18 cellular contexts compared by ENCODE assay signal in genomic region chr21:14943636-14944035, GRCh38.
A peak's percentile ranks its signal among the peaks of the same experiment; 100 is the strongest.
DNase-seq lines count a peak whose midpoint lies in the region; ATAC-seq lines count a peak whose summit lies in the region.
"Had no signal": no experiment of that assay in that cellular context is flagged by ENCODE, and none has a peak within 500 bp of the region (broad histone marks: within the 10 kb centered on the region; RNA-seq: fewer than 3 reads in every experiment).

No MANE protein-coding gene starts in this region.

- H3K9me3 Mint-ChIP-seq in activated naive CD8-positive, alpha-beta T cell treated with anti-CD3 and anti-CD28 coated beads, Interleukin-2, amount 50 U/mL, for 24 hours: peaks cover 14% of the 10 kb centered on the region
- H3K9me3 Mint-ChIP-seq: CD8-positive, alpha-beta T cell had no signal

- DNase-seq in NCI-H510A treated with DMSO at 0.1 percent for 48 hours (lab: John Stamatoyannopoulos, UW) (peak; percentile 16), NCI-H510A (lab: John Stamatoyannopoulos, UW) (no peak), NCI-H748 (lab: John Stamatoyannopoulos, UW; ENCODE audit: unreplicated experiment) (peak; percentile 58), kidney tubule cell (ENCODE audit: low spot score) (peak; percentile 60), renal cortical epithelial cell (ENCODE audit: low read depth) (peak; percentile 81), amygdala (lab: John Stamatoyannopoulos, UW) (no peak)
- DNase-seq in activated naive CD8-positive, alpha-beta T cell treated with anti-CD3 and anti-CD28 coated beads, Interleukin-2, amount 50 U/mL, for 24 hours: no peak
- DNase-seq: AML-193; C1 segment of cervical spinal cord; CD8-positive, alpha-beta T cell; NCI-H1105 treated with DMSO at 0.1 percent for 48 hours; NCI-H226; NCI-H524 treated with DMSO at 0.1 percent for 48 hours; NK-92 treated with Interleukin-12 subunit alpha and Interleukin-12 subunit beta, amount 100 ng/mL, for 24 hours; SIG-M5; SK-N-SH had no signal

- H3K4me3 Mint-ChIP-seq in activated naive CD8-positive, alpha-beta T cell treated with anti-CD3 and anti-CD28 coated beads, Interleukin-2, amount 50 U/mL, for 24 hours: no peak overlapping the region
- H3K4me3 Mint-ChIP-seq: CD8-positive, alpha-beta T cell had no signal

- H3K36me3 Mint-ChIP-seq in activated naive CD8-positive, alpha-beta T cell treated with anti-CD3 and anti-CD28 coated beads, Interleukin-2, amount 50 U/mL, for 24 hours (ENCODE audit: low read depth): peaks cover 3% of the 10 kb centered on the region
- H3K36me3 Mint-ChIP-seq: CD8-positive, alpha-beta T cell had no signal

- H3K27ac Mint-ChIP-seq in activated naive CD8-positive, alpha-beta T cell treated with anti-CD3 and anti-CD28 coated beads, Interleukin-2, amount 50 U/mL, for 24 hours: no peak overlapping the region
- H3K27ac Mint-ChIP-seq: CD8-positive, alpha-beta T cell had no signal

- no peaks in the 10 kb centered on the region for H3K4me1 Mint-ChIP-seq in activated naive CD8-positive, alpha-beta T cell treated with anti-CD3 and anti-CD28 coated beads, Interleukin-2, amount 50 U/mL, for 24 hours

- ATAC-seq in activated naive CD8-positive, alpha-beta T cell treated with anti-CD3 and anti-CD28 coated beads, Interleukin-2, amount 50 U/mL, for 24 hours: no peak
- ATAC-seq in activated CD4-positive, CD25-positive, alpha-beta regulatory T cell treated with anti-CD3 and anti-CD28 coated beads, Interleukin-2, amount 50 U/mL, for 24 hours: no peak
- ATAC-seq: CD8-positive, alpha-beta T cell; Panc1 had no signal

- H3K27me3 Mint-ChIP-seq in activated naive CD8-positive, alpha-beta T cell treated with anti-CD3 and anti-CD28 coated beads, Interleukin-2, amount 50 U/mL, for 24 hours: no peaks in the 10 kb centered on the region

Comparison
In these comparisons a context has a peak if more than half of its experiments do, and no peak if none do; other contexts are left out.
1. DNase-seq: peak in NCI-H510A treated with DMSO at 0.1 percent for 48 hours (single experiment), NCI-H748 (single experiment), kidney tubule cell (single experiment) and renal cortical epithelial cell (single experiment); none in NCI-H510A (single experiment), activated naive CD8-positive, alpha-beta T cell treated with anti-CD3 and anti-CD28 coated beads, Interleukin-2, amount 50 U/mL, for 24 hours (single experiment) and amygdala (0 of 56).